In the genomic region with DNA sequence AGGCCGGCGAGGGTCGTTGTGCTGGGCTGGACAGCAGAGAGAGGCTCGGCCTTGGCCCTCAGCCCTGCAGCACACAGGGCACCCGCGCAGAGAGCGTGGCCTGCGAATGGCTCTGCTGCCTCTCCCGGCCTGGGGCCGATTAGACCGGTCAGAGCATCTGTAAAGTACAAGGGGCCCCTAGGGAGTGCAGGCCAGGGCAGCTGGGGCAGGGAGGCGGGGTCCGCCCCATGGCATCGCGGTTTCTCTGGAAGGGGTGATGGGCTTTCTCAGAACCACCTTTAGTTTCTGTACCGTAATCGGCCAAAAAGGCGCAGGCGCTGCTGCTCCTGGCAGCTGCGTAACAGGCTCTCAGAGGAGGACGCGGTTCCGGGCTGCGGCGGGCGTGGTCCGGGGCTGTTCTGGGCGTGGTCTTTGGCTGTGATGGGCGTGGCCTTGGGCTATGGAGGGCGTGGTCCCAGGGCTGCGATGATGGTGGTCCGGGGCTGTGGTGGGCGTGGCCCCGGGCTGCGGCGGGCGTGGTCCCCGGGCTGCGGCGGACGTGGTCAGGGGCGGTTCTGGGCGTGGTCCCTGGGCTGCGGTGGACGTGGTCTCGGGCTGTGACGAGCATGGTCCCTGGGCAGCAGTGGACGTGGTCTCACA, we compare ENCODE assay signal across 9 cellular contexts. TPM values are rescaled to one million over a fixed set of nuclear protein-coding genes. Genes with fewer than 3 reads are reported as not detected.
A peak's percentile ranks its signal among the peaks of the same experiment; 100 is the strongest.
DNase-seq lines count a peak whose midpoint lies in the region; ATAC-seq and TF ChIP-seq lines count a peak whose summit lies in the region.
"Had no signal": no experiment of that assay in that cellular context is flagged by ENCODE, and none has a peak within 500 bp of the region (broad histone marks: within the 10 kb centered on the region; RNA-seq: fewer than 3 reads in every experiment).

No MANE protein-coding gene starts in this region.

- H3K27ac Mint-ChIP-seq in CD8-positive, alpha-beta T cell = peak overlapping the region; percentile 81
- H3K27ac Mint-ChIP-seq in activated naive CD4-positive, alpha-beta T cell treated with anti-CD3 and anti-CD28 coated beads, Interleukin-2, amount 50 U/mL, for 72 hours = peak overlapping the region; percentile 6 to 55

- H3K79me2 ChIP-seq in SK-N-SH (ENCODE audit: insufficient read depth) = no peaks in the 10 kb centered on the region

- H3K4me3 ChIP-seq in CD8-positive, alpha-beta T cell (ENCODE audit: low read depth, low read length) = peak overlapping the region; percentile 72
- H3K4me3 ChIP-seq in SK-N-SH (ENCODE audit: low read depth in 2 of 2, low read length in 1 of 2) (peak overlapping the region; percentile 46 to 62), heart left ventricle (peak overlapping the region; percentile 2 to 67 (median 60)), transverse colon (peak overlapping the region; percentile 35 to 59 (median 44))

- no peaks in the 10 kb centered on the region for H3K36me3 ChIP-seq in CD8-positive, alpha-beta T cell (ENCODE audit: insufficient read depth, low read length)
- H3K36me3 ChIP-seq in SK-N-SH (replicated peaks in 1 of 2; ENCODE audit: control insufficient read depth in 1 of 2, insufficient read depth in 2 of 2, low read length in 1 of 2) (no peaks in the 10 kb centered on the region), heart left ventricle (no peaks in the 10 kb centered on the region), transverse colon (no peaks in the 10 kb centered on the region)

- peak in 1 of 2 donors; percentile 21 for TF ChIP-seq POLR2A in heart left ventricle (IDR thresholded peaks at IDR 0.05)
- peak; percentile 41 for TF ChIP-seq POLR2A in transverse colon (IDR thresholded peaks at IDR 0.05)

- H3K9me2 ChIP-seq in SK-N-SH = no peaks in the 10 kb centered on the region

- peak overlapping the region; percentile 90 for H2AFZ ChIP-seq in SK-N-SH (ENCODE audit: low read depth)

- WGBS in SK-N-SH (ENCODE audit: low lambda C conversion rate) = 0% methylated on average over 6 of the region's 48 CpGs
- 1 to 2% (median 1%) methylated on average over 26 to 48 of the region's 48 CpGs for WGBS in heart left ventricle, 4 donors
- 1% methylated on average over 38 of the region's 48 CpGs; no CpG with 5 or more reads in 1 of the 2 donors for WGBS in transverse colon (ENCODE audit: low coverage in 1 of 2), 2 donors

- ATAC-seq in CD8-positive, alpha-beta T cell = peak; percentile 96
- ATAC-seq in activated naive CD4-positive, alpha-beta T cell treated with anti-CD3 and anti-CD28 coated beads, Interleukin-2, amount 50 U/mL, for 72 hours = peak; percentile 86 to 96
- ATAC-seq in heart left ventricle = peak; percentile 89 to 98 (median 96)

- no peaks in the 10 kb centered on the region for H3K36me3 Mint-ChIP-seq in CD8-positive, alpha-beta T cell
- H3K36me3 Mint-ChIP-seq in activated naive CD4-positive, alpha-beta T cell treated with anti-CD3 and anti-CD28 coated beads, Interleukin-2, amount 50 U/mL, for 72 hours = no peaks in the 10 kb centered on the region

- TF ChIP-seq EP300 in SK-N-SH (IDR thresholded peaks at IDR 0.05; ENCODE audit: borderline replicate concordance in 1 of 2, low read depth in 1 of 2, low read length in 1 of 2) (no peak), transverse colon (IDR thresholded peaks at IDR 0.05; ENCODE audit: low read depth) (no peak)

- CTCF ChIA-PET in CD8-positive, alpha-beta T cell (lab: Charles Lee) = no interaction called here
- CTCF ChIA-PET in SK-N-SH (lab: Yijun Ruan, JAX) = interaction anchor here (0.9 to 1.8 kb wide), 4 partner anchors 11 to 237 kb away, joined by 3 to 7 read pairs (median 4); no protein-coding TSS in a partner anchor

- no peak for TF ChIP-seq CTCF in CD8-positive, alpha-beta T cell (IDR thresholded peaks at IDR 0.05)
- TF ChIP-seq CTCF in GM20000 (IDR thresholded peaks at IDR 0.05; ENCODE audit: extremely low read depth, missing control alignments) (no peak), SK-N-SH (IDR thresholded peaks at IDR 0.05) (no peak), heart left ventricle (IDR thresholded peaks at IDR 0.05) (no peak), transverse colon (IDR thresholded peaks at IDR 0.05) (no peak)

- H3K27me3 ChIP-seq in CD8-positive, alpha-beta T cell (ENCODE audit: insufficient read depth, low read length) = no peaks in the 10 kb centered on the region
- H3K27me3 ChIP-seq in SK-N-SH (ENCODE audit: insufficient read depth) (no peaks in the 10 kb centered on the region), heart left ventricle (peaks cover 0 to 6% (median 0%) of the 10 kb centered on the region in 9 donors), transverse colon (peaks cover 8% of the 10 kb centered on the region)

- peak overlapping the region; percentile 88 for H3K4me2 ChIP-seq in SK-N-SH

- no peaks in the 10 kb centered on the region for H3F3A ChIP-seq in SK-N-SH (replicated peaks; ENCODE audit: insufficient read depth)

- no peaks in the 10 kb centered on the region for H3K27me3 Mint-ChIP-seq in CD8-positive, alpha-beta T cell (ENCODE audit: low read depth)

- H3K4me3 Mint-ChIP-seq in CD8-positive, alpha-beta T cell = peak overlapping the region; percentile 84

- DNase-seq in CD8-positive, alpha-beta T cell = peak; percentile 81 to 90 (median 87)
- DNase-seq in GM20000 (ENCODE audit: low spot score) = peak; percentile 85
- peak; percentile 64 for DNase-seq in HPDE6-E6E7 (ENCODE audit: extremely low spot score)
- DNase-seq in SK-N-SH = peak; percentile 96
- DNase-seq in activated naive CD4-positive, alpha-beta T cell treated with anti-CD3 and anti-CD28 coated beads, Interleukin-2, amount 50 U/mL, for 72 hours (ENCODE audit: low spot score in 2 of 2) = peak; percentile 75 to 90
- peak; percentile 68 to 87 (median 83) for DNase-seq in heart left ventricle
- peak; percentile 95 for DNase-seq in posterior vena cava (ENCODE audit: low spot score)
- peak; percentile 83 for DNase-seq in transverse colon

- no peaks in the 10 kb centered on the region for H3K9me3 ChIP-seq in CD8-positive, alpha-beta T cell (ENCODE audit: low read length)
- H3K9me3 ChIP-seq in SK-N-SH = no peaks in the 10 kb centered on the region
- peaks cover 0 to 2% (median 0%) of the 10 kb centered on the region in 12 donors for H3K9me3 ChIP-seq in heart left ventricle
- H3K9me3 ChIP-seq in transverse colon = no peaks in the 10 kb centered on the region

- peak overlapping the region; percentile 65 for H3K9ac ChIP-seq in SK-N-SH

- POLR2A ChIA-PET in CD8-positive, alpha-beta T cell (lab: Charles Lee) = interaction anchor here (1.1 to 2.1 kb wide), 2 partner anchors 385 to 765 kb away, joined by 3 to 8 read pairs; partner anchors contain the start of genes IMP4 and MZT2A
- POLR2A ChIA-PET in SK-N-SH (lab: Yijun Ruan, JAX) = interaction anchor here (3.1 kb wide), 1 partner anchor 16 kb away, joined by 20 read pairs; no protein-coding TSS in a partner anchor

- peaks cover 15% of the 10 kb centered on the region for H3K4me1 Mint-ChIP-seq in CD8-positive, alpha-beta T cell (ENCODE audit: low read depth)

- H4K20me1 ChIP-seq in SK-N-SH (ENCODE audit: insufficient read depth) = no peaks in the 10 kb centered on the region

- peak; percentile 16; the same call in 1 of the 2 replicates for TF ChIP-seq RAD21 in SK-N-SH (IDR thresholded peaks at IDR 0.05; ENCODE audit: low read length)

- H3K9me3 Mint-ChIP-seq in CD8-positive, alpha-beta T cell = peaks cover under 1% of the 10 kb centered on the region
- H3K9me3 Mint-ChIP-seq in activated naive CD4-positive, alpha-beta T cell treated with anti-CD3 and anti-CD28 coated beads, Interleukin-2, amount 50 U/mL, for 72 hours = no peaks in the 10 kb centered on the region

- peaks cover 16% of the 10 kb centered on the region for H3K4me1 ChIP-seq in CD8-positive, alpha-beta T cell (ENCODE audit: insufficient read depth, low read length)
- H3K4me1 ChIP-seq in SK-N-SH (ENCODE audit: control insufficient read depth in 1 of 2, insufficient read depth in 2 of 2, low read depth in 1 of 2, low read length in 1 of 2) (peaks cover 0 to 25% of the 10 kb centered on the region in 2 experiments; a peak in 2 of 4 replicates), heart left ventricle (peaks cover 5 to 22% (median 14%) of the 10 kb centered on the region in 12 donors), transverse colon (peaks cover 8 to 21% (median 16%) of the 10 kb centered on the region in 4 donors)

- in situ Hi-C loops in transverse colon (cut with MboI; ENCODE audit: low pct_ligation_motif_present in 1 of 4, low pct_unique_long_range_greater_than_20kb in 1 of 4, low sequenced_read_pairs in 3 of 4) = no loop called here

- intact Hi-C loops in CD8-positive, alpha-beta T cell (cut with DNase I, micrococcal nuclease) = loop anchor here (2.0 to 10.0 kb wide), 6 partner anchors 71 to 955 kb away; partner anchors contain the start of genes MZT2B (in 2 of the 2), SMPD4 (in 2 of the 2), FAM168B (in 1 of the 2) and IMP4 (in 1 of the 2)
- intact Hi-C loops in heart left ventricle (cut with DNase I) = no loop called here
- intact Hi-C loops in posterior vena cava (cut with DNase I) = no loop called here
- intact Hi-C loops in transverse colon (cut with DNase I; ENCODE audit: low total_unique reads) = no loop called here

- peak overlapping the region; percentile 66 for H3K27ac ChIP-seq in CD8-positive, alpha-beta T cell (ENCODE audit: low read depth, low read length)
- peak overlapping the region in 1 of 2 experiments; percentile 64; a peak in 2 of 4 replicates for H3K27ac ChIP-seq in SK-N-SH (ENCODE audit: low read depth in 2 of 2, low read length in 1 of 2)
- H3K27ac ChIP-seq in heart left ventricle = peak overlapping the region; percentile 6 to 74 (median 57)
- H3K27ac ChIP-seq in transverse colon = peak overlapping the region; percentile 44 to 73 (median 70)

TF ChIP-seq in SK-N-SH, 30 proteins besides CTCF, POLR2A, EP300 and RAD21 (continues in another document):
- TF ChIP-seq NRF1 (IDR thresholded peaks at IDR 0.05; ENCODE audit: low read depth, low read length) = peak; percentile 58
- no peak; the same call in none of the 2 replicates for TF ChIP-seq MXI1 (IDR thresholded peaks at IDR 0.05; ENCODE audit: low read depth, low read length)
- TF ChIP-seq CHD2 (IDR thresholded peaks at IDR 0.05; ENCODE audit: low read length, partially characterized antibody) = peak; percentile 58
- TF ChIP-seq TAF1 (IDR thresholded peaks at IDR 0.05; ENCODE audit: borderline replicate concordance, low read depth, low read length) = 0 out of 2 replicates have a peak, but pooled peaks have one; percentile 16

RNA-seq across cellular contexts. Expression of gene GPR148, which starts 1.5 kb away (rescaled TPM):
- not detected for total RNA-seq in CD8-positive, alpha-beta T cell
- polyA plus RNA-seq in SK-N-SH (2012; rRNA removed) = not detected in 2 replicates
- not detected in 2 replicates for polyA plus RNA-seq in SK-N-SH (2012; cell fraction: cytosol; rRNA removed)
- not detected in 2 replicates for polyA plus RNA-seq in SK-N-SH (2012; cell fraction: nucleus; rRNA removed)
- not detected for total RNA-seq in activated naive CD4-positive, alpha-beta T cell treated with anti-CD3 and anti-CD28 coated beads, Interleukin-2, amount 50 U/mL, for 72 hours
- not detected for total RNA-seq in heart left ventricle
- polyA plus RNA-seq in heart left ventricle = not detected
- total RNA-seq in posterior vena cava = not detected
- total RNA-seq in transverse colon = not detected
- total RNA-seq: T-helper 2 cell treated with Interferon-gamma antibody and Interleukin-4, amounts not matched to agents 100 ng/mL and 5 ng/mL, for 36 hours had no signal

RNA-seq across cellular contexts. Expression of gene AMER3, which starts 27.9 kb away (rescaled TPM):
- not detected for total RNA-seq in CD8-positive, alpha-beta T cell
- polyA plus RNA-seq in SK-N-SH (2012; rRNA removed) (under 0.01 and 0.03 TPM in 2 replicates), heart left ventricle (not detected)
- polyA plus RNA-seq in SK-N-SH (2012; cell fraction: cytosol; rRNA removed) = 0.01 and 0.05 TPM in 2 replicates
- polyA plus RNA-seq in SK-N-SH (2012; cell fraction: nucleus; rRNA removed) = 0.01 TPM in 1 of 2 replicates, not detected in the other
- not detected for total RNA-seq in activated naive CD4-positive, alpha-beta T cell treated with anti-CD3 and anti-CD28 coated beads, Interleukin-2, amount 50 U/mL, for 72 hours
- total RNA-seq in heart left ventricle (not detected), posterior vena cava (not detected), transverse colon (under 1 TPM in 2 of 4 donors, not detected in 2; 0.27 to 0.32 TPM)
- total RNA-seq: T-helper 2 cell treated with Interferon-gamma antibody and Interleukin-4, amounts not matched to agents 100 ng/mL and 5 ng/mL, for 36 hours had no signal

Comparison
In these comparisons a context has a peak if more than half of its experiments do, and no peak if none do; other contexts are left out.
1. intact Hi-C loops: an anchor here in CD8-positive, alpha-beta T cell (2.0 to 10.0 kb wide); none called in heart left ventricle, posterior vena cava and transverse colon.